ENCODE assay signal across 8 cellular contexts in the genomic region with DNA sequence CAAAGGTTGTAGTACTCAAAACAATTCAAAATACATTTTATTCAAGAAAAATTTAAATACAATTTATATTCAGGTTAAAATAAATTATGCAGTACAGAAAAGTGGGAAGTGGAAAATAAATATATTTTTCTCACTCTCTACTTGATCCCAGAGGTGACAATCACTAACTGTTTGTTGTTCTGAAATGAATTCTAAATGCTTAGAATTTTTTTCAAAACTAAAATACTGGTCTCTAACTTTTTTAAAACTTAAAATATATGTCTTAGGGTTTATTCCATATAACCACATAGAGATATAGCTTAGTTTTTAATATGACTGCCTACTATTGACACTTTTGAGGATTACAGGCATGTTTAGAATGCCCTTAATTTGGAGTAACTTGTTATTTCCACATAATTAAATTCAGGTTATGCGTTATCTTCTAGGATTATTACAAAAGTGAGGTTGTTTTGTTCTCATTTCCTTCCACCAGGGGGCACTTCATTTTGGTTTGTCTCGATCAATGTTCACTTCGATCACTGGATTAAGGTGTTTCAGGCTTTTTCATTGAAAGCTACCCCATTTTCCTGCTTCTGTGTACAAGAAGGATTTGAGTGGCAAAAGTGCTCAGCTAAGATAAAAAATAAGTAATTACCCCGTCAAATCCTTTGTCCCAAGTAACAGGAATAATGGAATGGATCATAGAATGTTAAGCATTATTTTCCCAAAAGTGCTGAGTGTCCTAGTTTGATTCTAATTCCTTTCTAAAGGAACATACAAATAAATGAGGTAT. TPM values are rescaled to one million over a fixed set of nuclear protein-coding genes. Genes with fewer than 3 reads are reported as not detected.
A peak's percentile ranks its signal among the peaks of the same experiment; 100 is the strongest.
DNase-seq lines count a peak whose midpoint lies in the region; ATAC-seq and TF ChIP-seq lines count a peak whose summit lies in the region.

No MANE protein-coding gene starts in this region.

- H4K20me1 ChIP-seq in fibroblast of lung (ENCODE audit: control insufficient read depth, extremely low read depth, insufficient read depth, low read length): no peaks in the 10 kb centered on the region

- no peak overlapping the region for H3K14ac ChIP-seq in trophoblast cell (ENCODE audit: low read length)

- H2BK5ac ChIP-seq in trophoblast cell (ENCODE audit: low read depth, low read length, poor library complexity): no peak overlapping the region

- no peak overlapping the region for H3K9ac ChIP-seq in fibroblast of lung (ENCODE audit: insufficient read depth, low read length)
- no peak overlapping the region for H3K9ac ChIP-seq in trophoblast cell (ENCODE audit: low read length)

- H3K36me3 ChIP-seq in fibroblast of lung (ENCODE audit: control insufficient read depth, insufficient read depth, low read length): no peaks in the 10 kb centered on the region
- H3K36me3 ChIP-seq in trophoblast cell (ENCODE audit: control insufficient read depth in 1 of 2, insufficient read depth in 2 of 2, low read length in 2 of 2): no peaks in the 10 kb centered on the region

- no peak for TF ChIP-seq POLR2A in GM18505 (IDR thresholded peaks at IDR 0.05; ENCODE audit: borderline replicate concordance, extremely low read depth, insufficient read depth, insufficient read length)

- no peak overlapping the region for H4K12ac ChIP-seq in trophoblast cell (ENCODE audit: low read depth, low read length)

- no peak overlapping the region for H2BK12ac ChIP-seq in trophoblast cell (ENCODE audit: low read length)

- H3K27me3 ChIP-seq in fibroblast of lung (ENCODE audit: control insufficient read depth, insufficient read depth, low read length) (no peaks in the 10 kb centered on the region), trophoblast cell (ENCODE audit: insufficient read depth, low read length) (no peaks in the 10 kb centered on the region)

- H3K4me1 ChIP-seq in fibroblast of lung (ENCODE audit: control insufficient read depth, extremely low read depth, insufficient read depth, low read length): no peaks in the 10 kb centered on the region
- no peaks in the 10 kb centered on the region for H3K4me1 ChIP-seq in trophoblast cell (ENCODE audit: control insufficient read depth in 1 of 2, insufficient read depth in 2 of 2, low read length in 2 of 2)

- no peak overlapping the region for H2BK120ac ChIP-seq in trophoblast cell (ENCODE audit: insufficient read depth, low read length, poor library complexity)

- no peaks in the 10 kb centered on the region for H3K79me2 ChIP-seq in fibroblast of lung (ENCODE audit: control insufficient read depth, insufficient read depth, low read length)
- H3K79me2 ChIP-seq in trophoblast cell (ENCODE audit: control insufficient read depth, insufficient read depth, low read length, poor library complexity): no peaks in the 10 kb centered on the region

- H3K27ac ChIP-seq in fibroblast of lung (ENCODE audit: insufficient read depth, low read length) (peak overlapping the region; percentile 52), trophoblast cell (ENCODE audit: low read depth, low read length) (no peak overlapping the region)

- H3K9me3 ChIP-seq in fibroblast of lung (ENCODE audit: control insufficient read depth, insufficient read depth, low read depth, low read length): no peaks in the 10 kb centered on the region
- no peaks in the 10 kb centered on the region for H3K9me3 ChIP-seq in trophoblast cell (ENCODE audit: insufficient read depth, low read depth, low read length)

- DNase-seq in DMS 273 treated with DMSO at 0.1 percent for 48 hours (lab: John Stamatoyannopoulos, UW): peak; percentile 23
- peak in 48 of 76 experiments; percentile 1 to 78 (median 46) for DNase-seq in HUDEP-2 (lab: John Stamatoyannopoulos, UW; ENCODE audit: unreplicated experiment in 76 of 76)
- DNase-seq in SK-MEL-5 (ENCODE audit: low read depth, low spot score): peak; percentile 63
- DNase-seq in fibroblast of lung (ENCODE audit: low read depth in 2 of 2): peak; percentile 35 to 69
- DNase-seq in trophoblast cell: peak; percentile 24 to 84

- H2AFZ ChIP-seq in fibroblast of lung (ENCODE audit: low read length) (peak overlapping the region; percentile 61), trophoblast cell (ENCODE audit: insufficient read depth, low read length, poor library complexity) (no peak overlapping the region)

- H3K4me2 ChIP-seq in fibroblast of lung (ENCODE audit: extremely low read depth, insufficient read depth, low read length) (peak overlapping the region; percentile 77), trophoblast cell (ENCODE audit: low read length) (peak overlapping the region; percentile 49)

- ATAC-seq in GM19324 (IDR thresholded peaks at IDR 0.05; ENCODE audit: low FRiP score, unreplicated experiment) (peak; percentile 59), GM18505 (IDR thresholded peaks at IDR 0.05; ENCODE audit: unreplicated experiment) (no peak), GM18868 (IDR thresholded peaks at IDR 0.05; ENCODE audit: unreplicated experiment) (no peak)

- no peak overlapping the region for H4K91ac ChIP-seq in trophoblast cell (ENCODE audit: low read depth, low read length)

- H3K79me1 ChIP-seq in trophoblast cell (ENCODE audit: low read length): peaks cover 2% of the 10 kb centered on the region

- H3K4me3 ChIP-seq in fibroblast of lung (replicated peaks in 1 of 4; ENCODE audit: control extremely low read depth in 1 of 4, insufficient read depth in 1 of 4, low read depth in 3 of 4, low read length in 4 of 4) (peak overlapping the region in 3 of 4 experiments; percentile 31 to 63 (median 33)), trophoblast cell (ENCODE audit: low read depth, low read length) (no peak overlapping the region)

- peak; percentile 66 to 68 for TF ChIP-seq CTCF in fibroblast of lung (conservative IDR thresholded peaks at IDR 0.05 in 1 of 2, IDR thresholded peaks at IDR 0.05 in 1 of 2; ENCODE audit: low read depth in 1 of 2, low read length in 2 of 2)

- no peak overlapping the region for H2AK5ac ChIP-seq in trophoblast cell (ENCODE audit: low read length)

- no peak overlapping the region for H3K4ac ChIP-seq in trophoblast cell (ENCODE audit: low read depth, low read length)

- no CpG with 5 or more reads among the region's 4 CpGs for WGBS in trophoblast cell (ENCODE audit: extremely low coverage, insufficient coverage, insufficient read length)

- no peak overlapping the region for H3K18ac ChIP-seq in trophoblast cell (ENCODE audit: low read length)

- in situ Hi-C loops in SK-MEL-5 (cut with HindIII; ENCODE audit: low pct_unique_long_range_greater_than_20kb, low sequenced_read_pairs): loop anchor here (10.0 kb wide), 1 partner anchor 77 kb away; no protein-coding TSS in a partner anchor

- H3K23ac ChIP-seq in trophoblast cell (ENCODE audit: low read length): no peak overlapping the region

- no peak overlapping the region for H4K8ac ChIP-seq in trophoblast cell (ENCODE audit: low read depth, low read length)

RNA-seq across cellular contexts. Expression of a gene that starts 27.1 kb away (rescaled TPM):
- total RNA-seq in SK-MEL-5 (2014; rRNA removed; shearing (Covaris generic)): 15.3 and 20.5 TPM in 2 replicates
- polyA plus RNA-seq in SK-MEL-5 (2015; cell fraction: cytosol; rRNA removed): 15.8 and 18.8 TPM in 2 replicates
- 6.3 and 9.6 TPM in 2 replicates for polyA plus RNA-seq in SK-MEL-5 (2015; cell fraction: nucleus; rRNA removed)
- 111 and 117 TPM in 2 replicates for total RNA-seq in fibroblast of lung
- polyA plus RNA-seq in fibroblast of lung: 141 and 274 TPM in 2 replicates
- polyA plus RNA-seq in fibroblast of lung (2012): 74.5 and 168 TPM in 2 replicates
- polyA minus RNA-seq in fibroblast of lung (ENCODE audit: low replicate concordance): 12.9 and 40.0 TPM in 2 replicates
- 210 and 216 TPM in 2 replicates for polyA plus RNA-seq in trophoblast cell (2013)
